In the genomic region with DNA sequence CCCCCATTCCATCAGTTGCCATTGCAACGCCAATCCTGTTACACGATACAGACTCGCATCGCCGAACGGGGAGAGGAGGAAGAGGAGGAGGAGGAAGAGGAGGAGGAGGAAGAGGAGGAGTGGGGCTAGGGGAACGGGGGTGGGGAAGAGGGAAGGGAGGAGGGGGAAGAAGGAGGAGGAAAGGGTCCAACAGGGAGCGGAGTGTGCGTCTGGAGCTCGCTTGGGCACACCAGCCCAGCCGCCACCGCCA, we compare ENCODE assay signal across 11 cellular contexts. TPM values are rescaled to one million over a fixed set of nuclear protein-coding genes. Genes with fewer than 3 reads are reported as not detected.
DNase-seq lines count a peak whose midpoint lies in the region; TF ChIP-seq lines count a peak whose summit lies in the region.
"Had no signal": no experiment of that assay in that cellular context is flagged by ENCODE, and none has a peak within 500 bp of the region (broad histone marks: within the 10 kb centered on the region; RNA-seq: fewer than 3 reads in every experiment).

No MANE protein-coding gene starts in this region.

- DNase-seq in ascending aorta (ENCODE audit: low spot score in 2 of 2) (no peak), kidney epithelial cell (ENCODE audit: low read depth) (no peak), NCI-H510A treated with DMSO at 0.1 percent for 48 hours (lab: John Stamatoyannopoulos, UW) (no peak), EL (no peak), retina (no peak)
- DNase-seq: activated T-cell treated with anti-CD3 and anti-CD28 coated beads, Interleukin-2, amount 50 U/mL, for 24 hours; NCI-H1930; stimulated activated naive CD8-positive, alpha-beta T cell treated with anti-CD3 and anti-CD28 coated beads, Interleukin-15, amount 100 ng/mL, for 72 hours had no signal

- H3K4me2 ChIP-seq in KMS-11: no peak overlapping the region

- no peaks in the 10 kb centered on the region for H3K79me2 ChIP-seq in KMS-11 (ENCODE audit: insufficient read depth, low read depth)

- H3K27me3 ChIP-seq in KMS-11 (ENCODE audit: insufficient read depth, low read depth): no peaks in the 10 kb centered on the region
- H3K27me3 ChIP-seq in ascending aorta: no peaks in the 10 kb centered on the region
- peaks cover 18% of the 10 kb centered on the region for H3K27me3 ChIP-seq in kidney epithelial cell (ENCODE audit: control insufficient read depth, insufficient read depth, low read length)
- peaks cover 22 to 35% of the 10 kb centered on the region in 2 donors for H3K27me3 ChIP-seq in stomach smooth muscle (ENCODE audit: control insufficient read depth in 1 of 2, insufficient read depth in 2 of 2, low read length in 2 of 2)

- no peak for TF ChIP-seq CTCF in KMS-11 (conservative IDR thresholded peaks at IDR 0.05; ENCODE audit: low read depth, low read length)
- no peak for TF ChIP-seq CTCF in ascending aorta (IDR thresholded peaks at IDR 0.05)
- TF ChIP-seq CTCF in kidney epithelial cell (IDR thresholded peaks at IDR 0.05; ENCODE audit: insufficient read depth, low read length, poor library complexity, severe bottlenecking): no peak

- peak overlapping the region; percentile 57; the same call in 1 of the 2 replicates for H2AFZ ChIP-seq in KMS-11 (ENCODE audit: low read depth)

- intact Hi-C loops in ascending aorta (cut with DNase I): no loop called here

- no peaks in the 10 kb centered on the region for H4K20me1 ChIP-seq in KMS-11 (ENCODE audit: insufficient read depth)

- H3K9ac ChIP-seq in KMS-11: no peak overlapping the region
- no peak overlapping the region for H3K9ac ChIP-seq in stomach smooth muscle (ENCODE audit: low read length in 2 of 2)

- H3K4me3 ChIP-seq in KMS-11 (IDR thresholded peaks at IDR 0.05; ENCODE audit: insufficient read depth, low read depth, low read length) (no peak overlapping the region), ascending aorta (peak overlapping the region; percentile 33 to 45), kidney epithelial cell (ENCODE audit: low read depth, low read length) (peak overlapping the region; percentile 52), stomach smooth muscle (ENCODE audit: low read length in 2 of 2) (peak overlapping the region; percentile 48 to 68)

- H3K9me3 ChIP-seq in ascending aorta: no peaks in the 10 kb centered on the region
- no peaks in the 10 kb centered on the region for H3K9me3 ChIP-seq in stomach smooth muscle (ENCODE audit: control insufficient read depth in 2 of 2, low read length in 2 of 2)

- no peaks in the 10 kb centered on the region for H3K36me3 ChIP-seq in KMS-11 (ENCODE audit: insufficient read depth)
- H3K36me3 ChIP-seq in ascending aorta: no peaks in the 10 kb centered on the region
- H3K36me3 ChIP-seq in kidney epithelial cell (ENCODE audit: control insufficient read depth, insufficient read depth, low read length): no peaks in the 10 kb centered on the region
- no peaks in the 10 kb centered on the region for H3K36me3 ChIP-seq in stomach smooth muscle (ENCODE audit: control insufficient read depth in 2 of 2, insufficient read depth in 2 of 2, low read length in 2 of 2)

- H3K27ac ChIP-seq in KMS-11 (no peak overlapping the region), ascending aorta (no peak overlapping the region), stomach smooth muscle (ENCODE audit: low read length) (no peak overlapping the region)
- H3K27ac ChIP-seq: VCaP had no signal

- H3K4me1 ChIP-seq in KMS-11 (ENCODE audit: low read depth, poor library complexity, severe bottlenecking): no peaks in the 10 kb centered on the region
- no peaks in the 10 kb centered on the region for H3K4me1 ChIP-seq in ascending aorta
- H3K4me1 ChIP-seq in stomach smooth muscle (ENCODE audit: control insufficient read depth, insufficient read depth, low read length): peaks cover 10% of the 10 kb centered on the region

RNA-seq across cellular contexts. Expression of gene MDGA2, which starts 0.2 kb away (rescaled TPM):
- total RNA-seq in ascending aorta: not detected
- total RNA-seq in kidney epithelial cell: 0.62 and 0.75 TPM in 2 replicates
